ENCODE assay signal across 1 cellular context in genomic region chr2:27264253-27264752, GRCh38.
TF ChIP-seq lines count a peak whose summit lies in the region.

No MANE protein-coding gene starts in this region.

TF ChIP-seq in H1, 55 proteins besides CTCF, POLR2A, EP300 and RAD21:
- peak; percentile 77 for TF ChIP-seq RNF2 (IDR thresholded peaks at IDR 0.05; ENCODE audit: borderline replicate concordance, low read depth, low read length, missing control alignments, poor library complexity, severe bottlenecking)
- peak; percentile 64 for TF ChIP-seq EZH2 (IDR thresholded peaks at IDR 0.05; ENCODE audit: low read depth, low read length, severe bottlenecking)
- peak; percentile 85 for TF ChIP-seq MAX (IDR thresholded peaks at IDR 0.05)
- no peak for TF ChIP-seq RFX5 (IDR thresholded peaks at IDR 0.05; ENCODE audit: borderline replicate concordance, low read depth, low read length)
- TF ChIP-seq E2F6 (IDR thresholded peaks at IDR 0.05): peak; percentile 84
- TF ChIP-seq SUZ12 (IDR thresholded peaks at IDR 0.05; ENCODE audit: low read length): peak; percentile 32; the same call in 1 of the 2 replicates
